Comparison of ENCODE assay signal across 1 cellular context in the genomic region with DNA sequence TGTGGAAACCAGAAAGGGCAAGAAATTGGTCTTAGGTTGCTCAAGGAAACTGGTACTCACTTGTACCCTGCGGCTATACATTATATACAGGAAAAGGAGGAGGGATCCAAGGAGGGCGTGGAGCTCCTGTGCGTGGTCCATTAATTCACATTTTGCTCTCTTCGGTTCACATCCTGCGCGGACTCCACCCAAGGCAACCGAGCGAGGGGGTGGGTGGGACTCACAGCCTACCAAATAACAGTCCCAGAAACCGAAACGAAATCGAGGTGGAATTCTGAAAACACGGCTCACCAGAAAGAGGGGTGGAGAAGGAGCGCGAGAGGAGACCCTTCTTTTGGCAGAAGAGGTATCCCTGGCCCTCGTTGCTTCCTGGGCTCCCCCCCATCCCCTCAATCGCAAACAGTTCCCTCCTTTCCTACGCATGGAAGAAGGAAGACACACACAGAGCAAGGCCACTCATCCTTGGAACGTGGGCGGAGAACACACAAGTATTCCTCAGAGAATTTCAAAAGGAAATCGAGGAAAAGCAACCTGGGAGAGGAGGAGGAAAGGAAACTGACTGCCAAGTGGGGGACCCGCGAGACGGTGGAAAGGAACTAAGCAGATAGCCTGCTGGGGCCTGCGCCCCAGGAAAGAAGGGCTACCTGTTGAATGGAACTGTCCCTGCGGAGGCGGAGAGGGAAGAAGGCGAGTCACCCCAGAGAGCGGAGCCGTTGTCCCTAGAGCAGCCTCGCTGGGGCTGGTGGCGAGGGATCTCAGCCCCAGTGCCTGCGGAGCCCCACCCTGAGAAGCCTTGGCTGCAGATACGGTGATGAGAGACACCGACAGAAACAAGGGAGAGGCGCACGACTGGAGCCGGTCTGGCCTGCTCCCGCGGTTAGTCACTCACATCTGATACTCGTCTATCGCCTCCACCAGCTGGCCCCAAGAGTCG.
TF ChIP-seq lines count a peak whose summit lies in the region.

No MANE protein-coding gene starts in this region.

TF ChIP-seq in K562, 482 proteins besides CTCF, POLR2A, EP300 and RAD21 (continued from another document and continues in another):
- TF ChIP-seq, protein P1, sequence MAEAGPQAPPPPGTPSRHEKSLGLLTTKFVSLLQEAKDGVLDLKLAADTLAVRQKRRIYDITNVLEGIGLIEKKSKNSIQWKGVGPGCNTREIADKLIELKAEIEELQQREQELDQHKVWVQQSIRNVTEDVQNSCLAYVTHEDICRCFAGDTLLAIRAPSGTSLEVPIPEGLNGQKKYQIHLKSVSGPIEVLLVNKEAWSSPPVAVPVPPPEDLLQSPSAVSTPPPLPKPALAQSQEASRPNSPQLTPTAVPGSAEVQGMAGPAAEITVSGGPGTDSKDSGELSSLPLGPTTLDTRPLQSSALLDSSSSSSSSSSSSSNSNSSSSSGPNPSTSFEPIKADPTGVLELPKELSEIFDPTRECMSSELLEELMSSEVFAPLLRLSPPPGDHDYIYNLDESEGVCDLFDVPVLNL (CRISPR knock-in tag; IDR thresholded peaks at IDR 0.05; ENCODE audit: low read depth), result no peak
- TF ChIP-seq, protein P2, sequence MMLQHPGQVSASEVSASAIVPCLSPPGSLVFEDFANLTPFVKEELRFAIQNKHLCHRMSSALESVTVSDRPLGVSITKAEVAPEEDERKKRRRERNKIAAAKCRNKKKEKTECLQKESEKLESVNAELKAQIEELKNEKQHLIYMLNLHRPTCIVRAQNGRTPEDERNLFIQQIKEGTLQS (IDR thresholded peaks at IDR 0.05), result no peak
- TF ChIP-seq, protein P2 (CRISPR knock-in tag; conservative IDR thresholded peaks at IDR 0.05), result no peak
- peak; percentile 92 for TF ChIP-seq EGR1 (conservative IDR thresholded peaks at IDR 0.05)
- TF ChIP-seq, protein P3, sequence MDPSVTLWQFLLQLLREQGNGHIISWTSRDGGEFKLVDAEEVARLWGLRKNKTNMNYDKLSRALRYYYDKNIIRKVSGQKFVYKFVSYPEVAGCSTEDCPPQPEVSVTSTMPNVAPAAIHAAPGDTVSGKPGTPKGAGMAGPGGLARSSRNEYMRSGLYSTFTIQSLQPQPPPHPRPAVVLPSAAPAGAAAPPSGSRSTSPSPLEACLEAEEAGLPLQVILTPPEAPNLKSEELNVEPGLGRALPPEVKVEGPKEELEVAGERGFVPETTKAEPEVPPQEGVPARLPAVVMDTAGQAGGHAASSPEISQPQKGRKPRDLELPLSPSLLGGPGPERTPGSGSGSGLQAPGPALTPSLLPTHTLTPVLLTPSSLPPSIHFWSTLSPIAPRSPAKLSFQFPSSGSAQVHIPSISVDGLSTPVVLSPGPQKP (CRISPR knock-in tag; IDR thresholded peaks at IDR 0.05), result no peak
- TF ChIP-seq ARNT (IDR thresholded peaks at IDR 0.05), result no peak; a peak in 1 of 4 replicates
- no peak for TF ChIP-seq IRF2 (CRISPR knock-in tag; IDR thresholded peaks at IDR 0.05)
- TF ChIP-seq ZKSCAN3 (CRISPR knock-in tag; IDR thresholded peaks at IDR 0.05), result no peak
- no peak for TF ChIP-seq MAFF (IDR thresholded peaks at IDR 0.05; ENCODE audit: low read length)
- TF ChIP-seq SNIP1 (IDR thresholded peaks at IDR 0.05; ENCODE audit: low read depth), result no peak
- TF ChIP-seq KHSRP (IDR thresholded peaks at IDR 0.05), result no peak
- no peak for TF ChIP-seq PCBP1 (IDR thresholded peaks at IDR 0.05; ENCODE audit: low read depth, low read length, poor library complexity, severe bottlenecking)
- TF ChIP-seq, protein P4, sequence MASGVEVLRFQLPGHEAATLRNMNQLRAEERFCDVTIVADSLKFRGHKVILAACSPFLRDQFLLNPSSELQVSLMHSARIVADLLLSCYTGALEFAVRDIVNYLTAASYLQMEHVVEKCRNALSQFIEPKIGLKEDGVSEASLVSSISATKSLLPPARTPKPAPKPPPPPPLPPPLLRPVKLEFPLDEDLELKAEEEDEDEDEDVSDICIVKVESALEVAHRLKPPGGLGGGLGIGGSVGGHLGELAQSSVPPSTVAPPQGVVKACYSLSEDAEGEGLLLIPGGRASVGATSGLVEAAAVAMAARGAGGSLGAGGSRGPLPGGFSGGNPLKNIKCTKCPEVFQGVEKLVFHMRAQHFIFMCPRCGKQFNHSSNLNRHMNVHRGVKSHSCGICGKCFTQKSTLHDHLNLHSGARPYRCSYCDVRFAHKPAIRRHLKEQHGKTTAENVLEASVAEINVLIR (CRISPR knock-in tag; IDR thresholded peaks at IDR 0.05), result no peak
- peak; percentile 76 for TF ChIP-seq GATA2 (CRISPR knock-in tag; IDR thresholded peaks at IDR 0.05)
- peak in 1 of 2 experiments; percentile 57; a peak in 3 of 4 replicates for TF ChIP-seq MAZ (CRISPR knock-in tag; conservative IDR thresholded peaks at IDR 0.05 in 1 of 2, IDR thresholded peaks at IDR 0.05 in 1 of 2)
- no peak; the same call in 1 of the 2 replicates for TF ChIP-seq ZC3H4 (CRISPR knock-in tag; IDR thresholded peaks at IDR 0.05; ENCODE audit: borderline replicate concordance)
- TF ChIP-seq KLF1 (tag; IDR thresholded peaks at IDR 0.05), result peak; percentile 73; the same call in 1 of the 2 replicates
- TF ChIP-seq TRIM28 (IDR thresholded peaks at IDR 0.05), result no peak
- TF ChIP-seq CAMTA2 (CRISPR knock-in tag; conservative IDR thresholded peaks at IDR 0.05), result no peak
- TF ChIP-seq, protein P5, sequence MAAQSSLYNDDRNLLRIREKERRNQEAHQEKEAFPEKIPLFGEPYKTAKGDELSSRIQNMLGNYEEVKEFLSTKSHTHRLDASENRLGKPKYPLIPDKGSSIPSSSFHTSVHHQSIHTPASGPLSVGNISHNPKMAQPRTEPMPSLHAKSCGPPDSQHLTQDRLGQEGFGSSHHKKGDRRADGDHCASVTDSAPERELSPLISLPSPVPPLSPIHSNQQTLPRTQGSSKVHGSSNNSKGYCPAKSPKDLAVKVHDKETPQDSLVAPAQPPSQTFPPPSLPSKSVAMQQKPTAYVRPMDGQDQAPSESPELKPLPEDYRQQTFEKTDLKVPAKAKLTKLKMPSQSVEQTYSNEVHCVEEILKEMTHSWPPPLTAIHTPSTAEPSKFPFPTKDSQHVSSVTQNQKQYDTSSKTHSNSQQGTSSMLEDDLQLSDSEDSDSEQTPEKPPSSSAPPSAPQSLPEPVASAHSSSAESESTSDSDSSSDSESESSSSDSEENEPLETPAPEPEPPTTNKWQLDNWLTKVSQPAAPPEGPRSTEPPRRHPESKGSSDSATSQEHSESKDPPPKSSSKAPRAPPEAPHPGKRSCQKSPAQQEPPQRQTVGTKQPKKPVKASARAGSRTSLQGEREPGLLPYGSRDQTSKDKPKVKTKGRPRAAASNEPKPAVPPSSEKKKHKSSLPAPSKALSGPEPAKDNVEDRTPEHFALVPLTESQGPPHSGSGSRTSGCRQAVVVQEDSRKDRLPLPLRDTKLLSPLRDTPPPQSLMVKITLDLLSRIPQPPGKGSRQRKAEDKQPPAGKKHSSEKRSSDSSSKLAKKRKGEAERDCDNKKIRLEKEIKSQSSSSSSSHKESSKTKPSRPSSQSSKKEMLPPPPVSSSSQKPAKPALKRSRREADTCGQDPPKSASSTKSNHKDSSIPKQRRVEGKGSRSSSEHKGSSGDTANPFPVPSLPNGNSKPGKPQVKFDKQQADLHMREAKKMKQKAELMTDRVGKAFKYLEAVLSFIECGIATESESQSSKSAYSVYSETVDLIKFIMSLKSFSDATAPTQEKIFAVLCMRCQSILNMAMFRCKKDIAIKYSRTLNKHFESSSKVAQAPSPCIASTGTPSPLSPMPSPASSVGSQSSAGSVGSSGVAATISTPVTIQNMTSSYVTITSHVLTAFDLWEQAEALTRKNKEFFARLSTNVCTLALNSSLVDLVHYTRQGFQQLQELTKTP (IDR thresholded peaks at IDR 0.05; ENCODE audit: low read depth in 1 of 2, partially characterized antibody in 2 of 2), result no peak
- TF ChIP-seq, protein P6, sequence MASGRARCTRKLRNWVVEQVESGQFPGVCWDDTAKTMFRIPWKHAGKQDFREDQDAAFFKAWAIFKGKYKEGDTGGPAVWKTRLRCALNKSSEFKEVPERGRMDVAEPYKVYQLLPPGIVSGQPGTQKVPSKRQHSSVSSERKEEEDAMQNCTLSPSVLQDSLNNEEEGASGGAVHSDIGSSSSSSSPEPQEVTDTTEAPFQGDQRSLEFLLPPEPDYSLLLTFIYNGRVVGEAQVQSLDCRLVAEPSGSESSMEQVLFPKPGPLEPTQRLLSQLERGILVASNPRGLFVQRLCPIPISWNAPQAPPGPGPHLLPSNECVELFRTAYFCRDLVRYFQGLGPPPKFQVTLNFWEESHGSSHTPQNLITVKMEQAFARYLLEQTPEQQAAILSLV (tag; IDR thresholded peaks at IDR 0.05), result no peak
- no peak for TF ChIP-seq ZNF212 (CRISPR knock-in tag; IDR thresholded peaks at IDR 0.05)
- no peak for TF ChIP-seq RBM22 (IDR thresholded peaks at IDR 0.05; ENCODE audit: low read depth, low read length, poor library complexity, severe bottlenecking)
- TF ChIP-seq POLR2H (tag; IDR thresholded peaks at IDR 0.05; ENCODE audit: low read depth), result no peak
- no peak for TF ChIP-seq ZNF124 (CRISPR knock-in tag; IDR thresholded peaks at IDR 0.05)
- TF ChIP-seq, protein P7, sequence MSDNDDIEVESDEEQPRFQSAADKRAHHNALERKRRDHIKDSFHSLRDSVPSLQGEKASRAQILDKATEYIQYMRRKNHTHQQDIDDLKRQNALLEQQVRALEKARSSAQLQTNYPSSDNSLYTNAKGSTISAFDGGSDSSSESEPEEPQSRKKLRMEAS (CRISPR knock-in tag; IDR thresholded peaks at IDR 0.05), result peak; percentile 20
- TF ChIP-seq, protein P8, sequence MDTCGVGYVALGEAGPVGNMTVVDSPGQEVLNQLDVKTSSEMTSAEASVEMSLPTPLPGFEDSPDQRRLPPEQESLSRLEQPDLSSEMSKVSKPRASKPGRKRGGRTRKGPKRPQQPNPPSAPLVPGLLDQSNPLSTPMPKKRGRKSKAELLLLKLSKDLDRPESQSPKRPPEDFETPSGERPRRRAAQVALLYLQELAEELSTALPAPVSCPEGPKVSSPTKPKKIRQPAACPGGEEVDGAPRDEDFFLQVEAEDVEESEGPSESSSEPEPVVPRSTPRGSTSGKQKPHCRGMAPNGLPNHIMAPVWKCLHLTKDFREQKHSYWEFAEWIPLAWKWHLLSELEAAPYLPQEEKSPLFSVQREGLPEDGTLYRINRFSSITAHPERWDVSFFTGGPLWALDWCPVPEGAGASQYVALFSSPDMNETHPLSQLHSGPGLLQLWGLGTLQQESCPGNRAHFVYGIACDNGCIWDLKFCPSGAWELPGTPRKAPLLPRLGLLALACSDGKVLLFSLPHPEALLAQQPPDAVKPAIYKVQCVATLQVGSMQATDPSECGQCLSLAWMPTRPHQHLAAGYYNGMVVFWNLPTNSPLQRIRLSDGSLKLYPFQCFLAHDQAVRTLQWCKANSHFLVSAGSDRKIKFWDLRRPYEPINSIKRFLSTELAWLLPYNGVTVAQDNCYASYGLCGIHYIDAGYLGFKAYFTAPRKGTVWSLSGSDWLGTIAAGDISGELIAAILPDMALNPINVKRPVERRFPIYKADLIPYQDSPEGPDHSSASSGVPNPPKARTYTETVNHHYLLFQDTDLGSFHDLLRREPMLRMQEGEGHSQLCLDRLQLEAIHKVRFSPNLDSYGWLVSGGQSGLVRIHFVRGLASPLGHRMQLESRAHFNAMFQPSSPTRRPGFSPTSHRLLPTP (IDR thresholded peaks at IDR 0.05; ENCODE audit: borderline replicate concordance, extremely low read depth, insufficient read length), result no peak
- no peak for TF ChIP-seq NFXL1 (CRISPR knock-in tag; IDR thresholded peaks at IDR 0.05)
- no peak for TF ChIP-seq HNRNPLL (IDR thresholded peaks at IDR 0.05; ENCODE audit: low read depth, low read length, poor library complexity, severe bottlenecking)
- no peak for TF ChIP-seq ZNF766 (CRISPR knock-in tag; conservative IDR thresholded peaks at IDR 0.05)
- TF ChIP-seq, protein P9, sequence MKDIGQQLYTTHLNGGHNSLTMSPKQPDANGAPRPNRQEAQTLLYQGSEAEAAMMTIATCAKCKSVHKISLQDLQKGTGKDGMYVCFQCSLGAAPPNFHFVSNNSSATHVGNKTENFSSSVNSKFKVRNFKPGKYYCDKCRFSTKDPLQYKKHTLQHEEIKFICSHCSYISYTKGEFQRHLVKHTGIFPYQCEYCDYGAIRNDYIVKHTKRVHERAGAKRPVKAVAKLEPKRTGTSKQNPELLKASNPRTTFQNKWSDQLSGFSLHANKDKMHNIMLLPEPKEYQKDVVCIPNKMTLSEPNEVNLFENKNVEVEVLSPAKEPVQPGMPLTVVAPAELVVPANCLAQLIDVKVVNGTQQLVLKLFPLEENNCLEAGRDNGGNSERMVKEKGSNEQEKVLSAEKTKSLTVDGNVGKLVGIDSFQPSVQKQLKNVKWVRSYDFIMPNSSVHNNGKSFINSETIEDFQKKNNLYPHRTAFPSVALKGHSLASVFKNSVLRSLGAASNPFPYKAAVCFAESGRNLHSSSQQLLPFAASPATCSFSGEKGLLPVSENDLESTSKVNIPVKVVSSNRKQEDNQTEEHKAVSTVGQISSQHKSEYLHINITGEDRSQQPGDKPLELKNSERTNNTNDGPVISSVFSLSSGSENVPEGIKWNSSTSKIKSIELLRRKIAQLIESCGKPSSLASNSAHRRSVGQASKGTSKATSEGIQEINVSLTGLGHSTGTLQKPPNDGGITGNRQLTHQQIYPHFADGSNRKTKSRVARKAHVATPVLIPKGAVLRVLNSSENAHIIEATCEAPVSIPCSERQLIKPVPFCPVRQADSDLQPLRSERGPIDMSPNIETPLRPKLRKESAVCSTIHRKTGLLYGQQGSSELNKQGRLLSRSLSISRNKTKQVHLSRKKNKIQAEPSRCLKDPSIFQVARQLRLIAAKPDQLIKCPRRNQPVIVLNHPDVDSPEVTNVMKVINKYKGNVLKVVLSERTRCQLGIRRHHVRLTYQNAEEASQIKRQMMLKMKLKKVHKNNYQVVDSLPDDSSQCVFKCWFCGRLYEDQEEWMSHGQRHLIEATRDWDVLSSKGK (CRISPR knock-in tag; IDR thresholded peaks at IDR 0.05), result no peak
